9 cellular contexts compared by ENCODE assay signal in genomic region chr21:30072496-30072895, GRCh38.
DNase-seq lines count a peak whose midpoint lies in the region; ATAC-seq and TF ChIP-seq lines count a peak whose summit lies in the region.
"Had no signal": no experiment of that assay in that cellular context is flagged by ENCODE, and none has a peak within 500 bp of the region (broad histone marks: within the 10 kb centered on the region; RNA-seq: fewer than 3 reads in every experiment).

No MANE protein-coding gene starts in this region.

- intact Hi-C loops in heart left ventricle (cut with DNase I) (loop anchor here in 3 of 10 donors (2.0 to 10.0 kb wide), 2 partner anchors 182 to 184 kb away; no protein-coding TSS in a partner anchor), testis (cut with DNase I; ENCODE audit: low total_unique reads) (no loop called here)

- POLR2A ChIA-PET in RWPE1 (lab: Yijun Ruan, JAX; ENCODE audit: low non-redundant PET), result no interaction called here

- no peaks in the 10 kb centered on the region for H3K9me3 ChIP-seq in cardiac muscle cell (ENCODE audit: low read depth)
- peaks cover 0 to 8% (median 0%) of the 10 kb centered on the region in 12 donors for H3K9me3 ChIP-seq in heart left ventricle
- H3K9me3 ChIP-seq in testis, result no peaks in the 10 kb centered on the region

- H3K36me3 ChIP-seq in cardiac muscle cell, result no peaks in the 10 kb centered on the region
- no peaks in the 10 kb centered on the region for H3K36me3 ChIP-seq in heart left ventricle
- no peaks in the 10 kb centered on the region for H3K36me3 ChIP-seq in testis (ENCODE audit: low read depth, missing control alignments)

- H3K27me3 ChIP-seq in cardiac muscle cell (no peaks in the 10 kb centered on the region), heart left ventricle (no peaks in the 10 kb centered on the region), testis (no peaks in the 10 kb centered on the region)

- TF ChIP-seq POLR2A in heart left ventricle (IDR thresholded peaks at IDR 0.05) (no peak), testis (IDR thresholded peaks at IDR 0.05) (no peak)

- H3K27ac ChIP-seq in cardiac muscle cell, result no peak overlapping the region
- no peak overlapping the region for H3K27ac ChIP-seq in heart left ventricle
- H3K27ac ChIP-seq in RWPE1, result no peak overlapping the region
- no peak overlapping the region for H3K27ac ChIP-seq in testis

- TF ChIP-seq CTCF in cardiac muscle cell (IDR thresholded peaks at IDR 0.05; ENCODE audit: low read depth, low read length), result peak; percentile 32
- peak in 6 of 12 donors; percentile 7 to 38 (median 28) for TF ChIP-seq CTCF in heart left ventricle (IDR thresholded peaks at IDR 0.05)
- peak; percentile 33 for TF ChIP-seq CTCF in RWPE1 (conservative IDR thresholded peaks at IDR 0.05; ENCODE audit: low read depth)
- peak; percentile 5 for TF ChIP-seq CTCF in fibroblast of the aortic adventitia (IDR thresholded peaks at IDR 0.05; ENCODE audit: insufficient read depth, low read length)
- TF ChIP-seq CTCF in testis (IDR thresholded peaks at IDR 0.05), result peak in 1 of 3 experiments; percentile 9

- WGBS in heart left ventricle, 4 donors, result 13 to 21% (median 17%) methylated on average over 4 of the region's 4 CpGs
- 22 to 27% methylated on average over 4 of the region's 4 CpGs for WGBS in testis, 2 donors

- no peak overlapping the region for H3K4me3 ChIP-seq in cardiac muscle cell
- no peak overlapping the region for H3K4me3 ChIP-seq in heart left ventricle
- no peak overlapping the region for H3K4me3 ChIP-seq in fibroblast of the aortic adventitia (ENCODE audit: low read depth, low read length)
- no peak overlapping the region for H3K4me3 ChIP-seq in testis

- DNase-seq in cardiac muscle cell (ENCODE audit: low read depth in 1 of 2, low spot score in 1 of 2) (peak; percentile 50 to 56), heart left ventricle (no peak), RWPE1 (ENCODE audit: low spot score) (peak; percentile 44), fibroblast of the aortic adventitia (ENCODE audit: low read depth) (peak; percentile 1), testis (peak; percentile 53)
- DNase-seq in activated naive CD4-positive, alpha-beta T cell (lab: John Stamatoyannopoulos, UW), result no peak
- DNase-seq: NCI-H1105 had no signal

- CTCF ChIA-PET in RWPE1 (lab: Yijun Ruan, JAX), result interaction anchor here (0.6 to 1.3 kb wide), 3 partner anchors 11 to 104 kb away, joined by 3 to 6 read pairs (median 5); no protein-coding TSS in a partner anchor

- no peak for ATAC-seq in heart left ventricle
- ATAC-seq in HG02763 (IDR thresholded peaks at IDR 0.05; ENCODE audit: unreplicated experiment), result no peak
- ATAC-seq in HG03460 (IDR thresholded peaks at IDR 0.05; ENCODE audit: unreplicated experiment), result no peak

- H3K4me1 ChIP-seq in cardiac muscle cell (ENCODE audit: low read depth) (no peaks in the 10 kb centered on the region), heart left ventricle (no peaks in the 10 kb centered on the region), testis (no peaks in the 10 kb centered on the region)

Comparison
In these comparisons a context has a peak if more than half of its experiments do, and no peak if none do; other contexts are left out.
1. DNase-seq: peak in cardiac muscle cell (2 of 2), RWPE1 (single experiment), fibroblast of the aortic adventitia (single experiment) and testis (single experiment); none in heart left ventricle (0 of 5) and activated naive CD4-positive, alpha-beta T cell (0 of 4).